8 cellular contexts compared by ENCODE assay signal in the genomic region with DNA sequence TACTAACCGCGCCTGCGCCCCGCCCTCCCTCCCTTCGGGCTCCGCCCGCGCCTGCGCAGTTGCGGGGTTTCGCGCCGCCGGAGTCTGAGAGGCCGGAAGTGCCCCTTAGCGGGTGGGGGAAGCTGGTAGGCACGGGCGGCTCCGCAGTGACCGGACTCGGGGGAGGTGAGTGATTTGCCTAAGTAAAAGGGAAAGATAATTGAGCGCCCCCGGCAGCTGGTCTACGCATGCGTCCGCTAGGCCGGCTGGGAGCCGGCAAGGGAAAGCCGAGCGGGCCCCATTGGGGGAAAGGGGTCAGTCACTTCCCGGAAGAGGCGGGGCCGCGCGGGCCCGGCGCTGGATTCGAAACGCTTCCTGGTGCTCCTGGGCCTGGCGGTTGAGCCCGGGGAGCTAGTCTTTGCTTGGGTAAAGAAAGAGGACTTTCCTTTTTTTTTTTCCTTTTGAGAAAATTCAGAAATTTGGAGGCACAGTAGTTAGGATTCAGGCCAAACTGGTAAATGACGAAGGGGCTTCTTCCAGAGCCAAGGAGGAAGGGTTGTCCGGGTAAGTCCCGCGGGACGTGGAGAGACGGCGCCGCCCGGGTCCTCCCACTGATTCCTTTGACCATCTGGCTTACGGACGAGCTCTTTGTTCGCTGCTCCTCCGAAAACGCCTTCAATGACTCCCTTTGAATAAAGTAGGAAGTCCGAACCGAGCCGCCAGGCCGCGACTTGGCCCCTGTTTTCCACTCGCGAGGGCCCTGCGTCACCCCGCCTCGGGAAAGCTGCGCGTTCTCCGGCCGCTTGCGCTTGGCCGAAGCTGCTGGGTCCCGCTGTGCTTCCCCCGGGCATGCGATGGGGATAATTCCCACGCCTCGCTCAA. TPM values are rescaled to one million over a fixed set of nuclear protein-coding genes. Genes with fewer than 3 reads are reported as not detected.
A peak's percentile ranks its signal among the peaks of the same experiment; 100 is the strongest.
DNase-seq lines count a peak whose midpoint lies in the region; ATAC-seq and TF ChIP-seq lines count a peak whose summit lies in the region.

GEN1 (plus strand) TSS at position 336 of the 861 bp plus-strand sequence. CDS start 5,806 bp downstream, outside the sequence.
SMC6 (minus strand) TSS at position 8 of the 861 bp plus-strand sequence. CDS start 7,864 bp downstream, outside the sequence.

- H3K27ac ChIP-seq in caudate nucleus (ENCODE audit: low read depth, low read length) = peak within 1 kb of the TSS; percentile 98

- H3K4me3 Mint-ChIP-seq in immature natural killer cell = peak within 1 kb of the TSS; percentile 91 to 94 (median 93)

- TF ChIP-seq CTCF in AG10803 (conservative IDR thresholded peaks at IDR 0.05; ENCODE audit: low read length) = no peak

- peaks cover 27 to 41% of the 10 kb centered on the region in 2 donors for H3K4me1 Mint-ChIP-seq in immature natural killer cell

- DNase-seq in AG10803 (ENCODE audit: low read depth) (peak; percentile 82), NCI-H345 treated with DMSO at 0.1 percent for 48 hours (lab: John Stamatoyannopoulos, UW; ENCODE audit: unreplicated experiment) (peak; percentile 99), caudate nucleus (lab: John Stamatoyannopoulos, UW) (peak; percentile 61 to 99 (median 90)), immature natural killer cell (peak; percentile 92 to 95 (median 93)), smooth muscle cell of the brain vasculature (ENCODE audit: low read depth, low spot score) (peak; percentile 82)
- DNase-seq in activated CD4-positive, CD25-positive, alpha-beta regulatory T cell (lab: John Stamatoyannopoulos, UW) = peak; percentile 82 to 92 (median 88)

- no peaks in the 10 kb centered on the region for H3K36me3 Mint-ChIP-seq in immature natural killer cell

- ATAC-seq in GM19035 (IDR thresholded peaks at IDR 0.05; ENCODE audit: unreplicated experiment) (peak; percentile 69), HG03342 (IDR thresholded peaks at IDR 0.05; ENCODE audit: unreplicated experiment) (peak; percentile 70)

- H3K9me3 Mint-ChIP-seq in immature natural killer cell = no peaks in the 10 kb centered on the region

- peaks cover 7 to 8% (median 8%) of the 10 kb centered on the region in 3 donors for H3K27me3 Mint-ChIP-seq in immature natural killer cell (ENCODE audit: low read depth in 3 of 3)

- H3K27ac Mint-ChIP-seq in immature natural killer cell = peak within 1 kb of the TSS; percentile 94 to 98 (median 96)

- peak within 1 kb of the TSS; percentile 77 for H3K4me3 ChIP-seq in AG10803 (ENCODE audit: low read length)

RNA-seq across cellular contexts. Expression of gene GEN1, which starts in this region (rescaled TPM):
- polyA plus RNA-seq in immature natural killer cell = 1 to 10 TPM in 1 of 3 donors, not detected in 2; 2.3 TPM

RNA-seq across cellular contexts. Expression of gene SMC6, which starts in this region (rescaled TPM):
- 10 to 100 TPM in 1 of 3 donors, 1 to 10 TPM in 2; 4.1 to 14.6 (median 5.1) TPM for polyA plus RNA-seq in immature natural killer cell

Comparison
In these comparisons a context has a peak if more than half of its experiments do, and no peak if none do; other contexts are left out.
1. Peak in every context shown above with its lines: DNase-seq, ATAC-seq, H3K4me3 ChIP-seq and H3K27ac ChIP-seq.